ENCODE assay signal across 19 cellular contexts in genomic region chr6:19664878-19665715, GRCh38.
A peak's percentile ranks its signal among the peaks of the same experiment; 100 is the strongest.
DNase-seq lines count a peak whose midpoint lies in the region; ATAC-seq, FAIRE-seq and TF ChIP-seq lines count a peak whose summit lies in the region.
"Had no signal": no experiment of that assay in that cellular context is flagged by ENCODE, and none has a peak within 500 bp of the region (broad histone marks: within the 10 kb centered on the region; RNA-seq: fewer than 3 reads in every experiment).

No MANE protein-coding gene starts in this region.

- H3K27me3 ChIP-seq in astrocyte (ENCODE audit: insufficient read depth, low read length), result no peaks in the 10 kb centered on the region

- H3K36me3 ChIP-seq in astrocyte (ENCODE audit: insufficient read depth, low read length), result no peaks in the 10 kb centered on the region

- H3K9me3 ChIP-seq in astrocyte (ENCODE audit: insufficient read depth, low read depth, low read length), result no peaks in the 10 kb centered on the region
- H3K9me3 ChIP-seq: A549, Caco-2 had no signal

- peaks cover 4% of the 10 kb centered on the region for H3K27me3 Mint-ChIP-seq in astrocyte (ENCODE audit: low read depth, unreplicated experiment)
- H3K27me3 Mint-ChIP-seq in activated CD4-positive, alpha-beta T cell treated with anti-CD3 and anti-CD28 coated beads, Interleukin-2, amount 10 ng/mL, durations not matched to agents 24 days and 14 days, result no peaks in the 10 kb centered on the region

- no peak for TF ChIP-seq CTCF in astrocyte (IDR thresholded peaks at IDR 0.05; ENCODE audit: insufficient read depth, low read depth, low read length)

- H3K27ac Mint-ChIP-seq in astrocyte (ENCODE audit: unreplicated experiment), result no peak overlapping the region
- no peak overlapping the region for H3K27ac Mint-ChIP-seq in activated CD4-positive, alpha-beta T cell treated with anti-CD3 and anti-CD28 coated beads, Interleukin-2, amount 10 ng/mL, durations not matched to agents 24 days and 14 days
- H3K27ac Mint-ChIP-seq: IgD-negative memory B cell had no signal

- peaks cover 13% of the 10 kb centered on the region for H3K4me1 Mint-ChIP-seq in astrocyte (ENCODE audit: low read depth, unreplicated experiment)
- no peaks in the 10 kb centered on the region for H3K4me1 Mint-ChIP-seq in activated CD4-positive, alpha-beta T cell treated with anti-CD3 and anti-CD28 coated beads, Interleukin-2, amount 10 ng/mL, durations not matched to agents 24 days and 14 days

- H3K9ac ChIP-seq in astrocyte (ENCODE audit: low read length), result no peak overlapping the region

- H3K4me3 Mint-ChIP-seq in astrocyte (ENCODE audit: unreplicated experiment), result no peak overlapping the region
- H3K4me3 Mint-ChIP-seq in activated CD4-positive, alpha-beta T cell treated with anti-CD3 and anti-CD28 coated beads, Interleukin-2, amount 10 ng/mL, durations not matched to agents 24 days and 14 days, result no peak overlapping the region
- H3K4me3 Mint-ChIP-seq: IgD-negative memory B cell had no signal

- no peak overlapping the region for H3K27ac ChIP-seq in astrocyte (ENCODE audit: low read depth, low read length)
- H3K27ac ChIP-seq: A549 had no signal

- intact Hi-C loops in activated CD4-positive, alpha-beta T cell treated with anti-CD3 and anti-CD28 coated beads, Interleukin-2, amount 10 ng/mL, durations not matched to agents 24 days and 14 days (cut with micrococcal nuclease), result no loop called here
- intact Hi-C loops in head of caudate nucleus (cut with DNase I), result no loop called here

- ATAC-seq in GM19452 (IDR thresholded peaks at IDR 0.05; ENCODE audit: unreplicated experiment), result no peak
- ATAC-seq: A549 had no signal

- FAIRE-seq in astrocyte (lab: Jason Lieb, UNC) (no peak), islet of Langerhans (lab: Jason Lieb, UNC) (peak; percentile 99)
- FAIRE-seq: A549, GM19239 had no signal

- no peaks in the 10 kb centered on the region for H3K79me2 ChIP-seq in astrocyte (ENCODE audit: insufficient read depth, low read length)

- no peak overlapping the region for H2AFZ ChIP-seq in astrocyte (ENCODE audit: low read depth, low read length)

- H4K20me1 ChIP-seq in astrocyte (ENCODE audit: insufficient read depth, low read length), result no peaks in the 10 kb centered on the region

- no peaks in the 10 kb centered on the region for H3K36me3 Mint-ChIP-seq in astrocyte (ENCODE audit: low read depth, unreplicated experiment)
- no peaks in the 10 kb centered on the region for H3K36me3 Mint-ChIP-seq in activated CD4-positive, alpha-beta T cell treated with anti-CD3 and anti-CD28 coated beads, Interleukin-2, amount 10 ng/mL, durations not matched to agents 24 days and 14 days (ENCODE audit: low read depth)

- DNase-seq in AG08395 (ENCODE audit: low spot score) (peak; percentile 5), M059J (ENCODE audit: low read depth) (peak; percentile 26), astrocyte (ENCODE audit: low read depth) (peak; percentile 20), SKM-1 treated with dmso at 0.1 percent for 144 hours (lab: John Stamatoyannopoulos, UW; ENCODE audit: unreplicated experiment) (no peak), head of caudate nucleus (no peak)
- no peak for DNase-seq in activated CD4-positive, alpha-beta T cell treated with anti-CD3 and anti-CD28 coated beads, Interleukin-2, amount 10 ng/mL, durations not matched to agents 24 days and 14 days
- DNase-seq: Caco-2, DMS153, H9, NCI-H1417 treated with DMSO at 0.1 percent for 48 hours, NCI-H2029 treated with DMSO at 0.1 percent for 48 hours, NCI-H526, SHP77 treated with DMSO at 0.1 percent for 48 hours, SW 1271 had no signal

- no peaks in the 10 kb centered on the region for H3K9me3 Mint-ChIP-seq in astrocyte (ENCODE audit: unreplicated experiment)
- H3K9me3 Mint-ChIP-seq in activated CD4-positive, alpha-beta T cell treated with anti-CD3 and anti-CD28 coated beads, Interleukin-2, amount 10 ng/mL, durations not matched to agents 24 days and 14 days, result no peaks in the 10 kb centered on the region
- H3K9me3 Mint-ChIP-seq: H9 had no signal

- H3K4me1 ChIP-seq in astrocyte (ENCODE audit: insufficient read depth, low read length), result peaks cover 10% of the 10 kb centered on the region
- H3K4me1 ChIP-seq: Caco-2 had no signal

- H3K4me2 ChIP-seq in astrocyte (ENCODE audit: low read length), result no peak overlapping the region
- H3K4me2 ChIP-seq: A549 had no signal

- no peak overlapping the region for H3K4me3 ChIP-seq in astrocyte (ENCODE audit: insufficient read depth, low read depth, low read length)
- H3K4me3 ChIP-seq: A549 had no signal

Comparison
In these comparisons a context has a peak if more than half of its experiments do, and no peak if none do; other contexts are left out.
1. DNase-seq: peak in AG08395 (single experiment), M059J (single experiment) and astrocyte (single experiment); none in SKM-1 treated with dmso at 0.1 percent for 144 hours (single experiment), activated CD4-positive, alpha-beta T cell treated with anti-CD3 and anti-CD28 coated beads, Interleukin-2, amount 10 ng/mL, durations not matched to agents 24 days and 14 days (single experiment) and head of caudate nucleus (0 of 42).